1 cellular context compared by ENCODE assay signal in the genomic region with DNA sequence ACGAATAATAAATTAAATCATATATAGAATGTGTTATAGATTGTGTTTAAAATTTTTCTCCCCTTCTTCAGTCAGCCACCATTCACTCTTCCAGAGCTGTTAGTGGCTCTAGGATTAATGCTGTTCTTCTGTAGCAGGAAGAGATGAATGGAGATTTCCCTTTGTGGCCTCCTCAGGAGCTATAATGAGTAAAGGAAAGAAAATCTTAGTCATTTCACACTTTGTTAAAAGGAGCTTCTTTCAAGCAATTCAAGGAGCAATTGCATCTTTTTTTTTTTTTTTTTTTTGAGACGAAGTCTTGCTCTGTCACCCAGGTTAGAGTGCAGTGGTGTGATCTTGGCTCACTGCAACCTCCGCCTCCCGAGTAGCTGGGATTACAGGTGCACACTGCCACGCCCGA.
TF ChIP-seq lines count a peak whose summit lies in the region.

No MANE protein-coding gene starts in this region.

TF ChIP-seq in GM12878, 131 proteins besides CTCF, POLR2A, EP300 and RAD21:
- TF ChIP-seq JUNB (IDR thresholded peaks at IDR 0.05): peak; percentile 76
- TF ChIP-seq, protein P1, sequence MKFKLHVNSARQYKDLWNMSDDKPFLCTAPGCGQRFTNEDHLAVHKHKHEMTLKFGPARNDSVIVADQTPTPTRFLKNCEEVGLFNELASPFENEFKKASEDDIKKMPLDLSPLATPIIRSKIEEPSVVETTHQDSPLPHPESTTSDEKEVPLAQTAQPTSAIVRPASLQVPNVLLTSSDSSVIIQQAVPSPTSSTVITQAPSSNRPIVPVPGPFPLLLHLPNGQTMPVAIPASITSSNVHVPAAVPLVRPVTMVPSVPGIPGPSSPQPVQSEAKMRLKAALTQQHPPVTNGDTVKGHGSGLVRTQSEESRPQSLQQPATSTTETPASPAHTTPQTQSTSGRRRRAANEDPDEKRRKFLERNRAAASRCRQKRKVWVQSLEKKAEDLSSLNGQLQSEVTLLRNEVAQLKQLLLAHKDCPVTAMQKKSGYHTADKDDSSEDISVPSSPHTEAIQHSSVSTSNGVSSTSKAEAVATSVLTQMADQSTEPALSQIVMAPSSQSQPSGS (IDR thresholded peaks at IDR 0.05; ENCODE audit: low read length): peak; percentile 46; the same call in 1 of the 2 replicates
- TF ChIP-seq MEF2A (IDR thresholded peaks at IDR 0.05; ENCODE audit: insufficient read depth, low read depth, low read length): 0 out of 2 replicates have a peak, but pooled peaks have one; percentile 40
- peak; percentile 33; the same call in 1 of the 2 replicates for TF ChIP-seq FOXM1 (IDR thresholded peaks at IDR 0.05; ENCODE audit: low read depth, low read length)
- TF ChIP-seq ZNF217 (IDR thresholded peaks at IDR 0.05): no peak
- TF ChIP-seq CREM (IDR thresholded peaks at IDR 0.05; ENCODE audit: low read depth): 0 out of 2 replicates have a peak, but pooled peaks have one; percentile 13
- no peak for TF ChIP-seq FOXK2 (IDR thresholded peaks at IDR 0.05)
- peak; percentile 63; the same call in 1 of the 2 replicates for TF ChIP-seq NFIC (IDR thresholded peaks at IDR 0.05; ENCODE audit: low read depth, low read length)
- TF ChIP-seq EED (IDR thresholded peaks at IDR 0.05; ENCODE audit: low read depth): 0 out of 2 replicates have a peak, but pooled peaks have one; percentile 23
- TF ChIP-seq RUNX3 (IDR thresholded peaks at IDR 0.05; ENCODE audit: low read length): peak; percentile 75
TF ChIP-seq in GM12878: peak in this region for 8.
